13 cellular contexts compared by ENCODE assay signal in the genomic region with DNA sequence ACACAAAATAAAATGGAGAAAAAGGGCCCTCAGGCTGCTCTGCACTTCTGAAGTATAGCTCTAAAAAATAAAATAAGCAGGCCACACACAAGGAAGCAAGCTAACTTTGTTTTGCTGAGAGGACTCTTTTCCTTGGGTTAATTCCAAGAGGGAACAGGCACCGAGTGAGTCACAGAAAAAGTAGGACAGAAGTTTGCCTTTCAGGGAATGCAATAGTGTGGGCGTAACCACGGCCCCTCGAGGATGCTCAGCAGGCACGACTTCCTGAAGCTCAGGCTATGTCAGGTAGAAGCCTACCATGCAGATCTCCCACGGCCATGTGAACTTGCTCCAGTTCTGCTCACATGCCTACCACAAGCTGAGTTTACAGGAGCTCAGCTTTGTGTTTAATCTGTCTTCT. TPM values are rescaled to one million over a fixed set of nuclear protein-coding genes. Genes with fewer than 3 reads are reported as not detected.
DNase-seq lines count a peak whose midpoint lies in the region; ATAC-seq and TF ChIP-seq lines count a peak whose summit lies in the region.
"Had no signal": no experiment of that assay in that cellular context is flagged by ENCODE, and none has a peak within 500 bp of the region (broad histone marks: within the 10 kb centered on the region; RNA-seq: fewer than 3 reads in every experiment).

No MANE protein-coding gene starts in this region.

- H3K9me3 Mint-ChIP-seq in effector memory CD8-positive, alpha-beta T cell: no peaks in the 10 kb centered on the region

- no peaks in the 10 kb centered on the region for H3K27me3 Mint-ChIP-seq in effector memory CD8-positive, alpha-beta T cell

- peaks cover 0 to 3% of the 10 kb centered on the region in 2 donors for H3K4me1 ChIP-seq in ascending aorta
- peaks cover 0 to 10% (median 0%) of the 10 kb centered on the region in 3 donors for H3K4me1 ChIP-seq in esophagus squamous epithelium

- H3K4me1 Mint-ChIP-seq in effector memory CD8-positive, alpha-beta T cell (ENCODE audit: low read depth in 2 of 2): no peaks in the 10 kb centered on the region

- H3K9me3 ChIP-seq in ascending aorta (no peaks in the 10 kb centered on the region), esophagus squamous epithelium (no peaks in the 10 kb centered on the region)

- intact Hi-C loops in ascending aorta (cut with DNase I): no loop called here
- intact Hi-C loops in left cardiac atrium (cut with DNase I): no loop called here
- intact Hi-C loops in esophagus squamous epithelium (cut with DNase I): no loop called here

- no peak overlapping the region for H3K27ac Mint-ChIP-seq in effector memory CD8-positive, alpha-beta T cell

- ATAC-seq in left cardiac atrium: peak; percentile 49 to 72
- no peak for ATAC-seq in effector memory CD8-positive, alpha-beta T cell (replicated peaks)
- ATAC-seq in HG03520 (IDR thresholded peaks at IDR 0.05; ENCODE audit: unreplicated experiment): no peak

- H3K4me3 ChIP-seq in ascending aorta (no peak overlapping the region), esophagus squamous epithelium (no peak overlapping the region)

- in situ Hi-C loops in Caki2 (cut with HindIII; ENCODE audit: low pct_unique_long_range_greater_than_20kb, low sequenced_read_pairs): no loop called here

- DNase-seq in Caki2 (ENCODE audit: low read depth) (peak; percentile 31), ascending aorta (ENCODE audit: low spot score in 2 of 2) (peak in 1 of 2 donors; percentile 73), left cardiac atrium (peak; percentile 54), pulmonary artery endothelial cell (ENCODE audit: low read depth, low spot score) (peak; percentile 13), esophagus squamous epithelium (lab: John Stamatoyannopoulos, UW) (no peak)
- DNase-seq in central memory CD4-positive, alpha-beta T cell: no peak
- DNase-seq in effector memory CD8-positive, alpha-beta T cell: no peak
- DNase-seq: activated T-cell treated with anti-CD3 and anti-CD28 coated beads, Interleukin-2, amount 50 U/mL, for 48 hours; COR-L47; dermis blood vessel endothelial cell; NCI-H1092 treated with DMSO at 0.1 percent for 48 hours had no signal

- no peak overlapping the region for H3K4me3 Mint-ChIP-seq in effector memory CD8-positive, alpha-beta T cell

- H3K27me3 ChIP-seq in ascending aorta (no peaks in the 10 kb centered on the region), esophagus squamous epithelium (no peaks in the 10 kb centered on the region)

- H3K36me3 Mint-ChIP-seq in effector memory CD8-positive, alpha-beta T cell (ENCODE audit: insufficient read depth): no peaks in the 10 kb centered on the region

- peak overlapping the region; percentile 45 to 61 for H3K27ac ChIP-seq in ascending aorta
- no peak overlapping the region for H3K27ac ChIP-seq in esophagus squamous epithelium

- no peak for TF ChIP-seq CTCF in ascending aorta (IDR thresholded peaks at IDR 0.05)
- TF ChIP-seq CTCF in esophagus squamous epithelium (IDR thresholded peaks at IDR 0.05): no peak

- WGBS in esophagus squamous epithelium, 2 donors: 0 to 61% methylated on average over 1 to 4 of the region's 6 CpGs

- no peak for TF ChIP-seq POLR2A in esophagus squamous epithelium (IDR thresholded peaks at IDR 0.05)

- H3K36me3 ChIP-seq in ascending aorta: no peaks in the 10 kb centered on the region
- H3K36me3 ChIP-seq in esophagus squamous epithelium: no peaks in the 10 kb centered on the region

RNA-seq across cellular contexts. Expression of gene PPP1R2C, which starts 22.1 kb away (rescaled TPM):
- not detected in 2 replicates for total RNA-seq in Caki2 (2014; rRNA removed; shearing (Covaris generic); ENCODE audit: low replicate concordance)
- total RNA-seq in ascending aorta (not detected), left cardiac atrium (not detected), pulmonary artery endothelial cell (not detected in 2 replicates), esophagus squamous epithelium (not detected)
- total RNA-seq: dermis blood vessel endothelial cell, liver had no signal

Comparison
In these comparisons a context has a peak if more than half of its experiments do, and no peak if none do; other contexts are left out.
1. DNase-seq: peak in Caki2 (single experiment), left cardiac atrium (single experiment) and pulmonary artery endothelial cell (single experiment); none in central memory CD4-positive, alpha-beta T cell (single experiment), effector memory CD8-positive, alpha-beta T cell (0 of 3) and esophagus squamous epithelium (single experiment).
2. H3K27ac ChIP-seq: peak in ascending aorta (2 of 2); none in esophagus squamous epithelium (0 of 4).
3. ATAC-seq: peak in left cardiac atrium (2 of 2); none in effector memory CD8-positive, alpha-beta T cell (single experiment) and HG03520 (single experiment).